Comparison of ENCODE assay signal across 19 cellular contexts in genomic region chr1:220278991-220279390, GRCh38.
"Had no signal": no experiment of that assay in that cellular context is flagged by ENCODE, and none has a peak within 500 bp of the region (broad histone marks: within the 10 kb centered on the region; RNA-seq: fewer than 3 reads in every experiment).

No MANE protein-coding gene starts in this region.

- H3K36me3 ChIP-seq: right atrium auricular region, tibial nerve had no signal

- H3K9me3 Mint-ChIP-seq: activated B cell treated with CpG ODN at 0.5 μM for 24 hours; activated CD8-positive, alpha-beta T cell treated with anti-CD3 and anti-CD28 coated beads for 36 hours; activated T-cell treated with anti-CD3 and anti-CD28 coated beads, Interleukin-2, amount 50 U/mL, for 72 hours; nephron had no signal

- H3K4me1 ChIP-seq: right atrium auricular region had no signal

- H3K4me1 Mint-ChIP-seq: activated B cell treated with CpG ODN at 0.5 μM for 24 hours, nephron had no signal

- H3K27ac Mint-ChIP-seq: activated B cell treated with CpG ODN at 0.5 μM for 24 hours; activated CD8-positive, alpha-beta T cell treated with anti-CD3 and anti-CD28 coated beads for 36 hours; activated naive CD8-positive, alpha-beta T cell; activated T-cell treated with anti-CD3 and anti-CD28 coated beads, Interleukin-2, amount 50 U/mL, for 72 hours; nephron had no signal

- ATAC-seq: activated CD8-positive, alpha-beta T cell treated with anti-CD3 and anti-CD28 coated beads for 36 hours; activated T-cell treated with anti-CD3 and anti-CD28 coated beads, Interleukin-2, amount 50 U/mL, for 72 hours had no signal

- H3K4me3 ChIP-seq: dorsolateral prefrontal cortex, right atrium auricular region, tibial nerve had no signal

- H3K27me3 ChIP-seq: right atrium auricular region, tibial nerve had no signal

- H3K36me3 Mint-ChIP-seq: activated naive CD8-positive, alpha-beta T cell had no signal

- H3K27ac ChIP-seq: dorsolateral prefrontal cortex, right atrium auricular region, tibial nerve had no signal

- H3K9me3 ChIP-seq: right atrium auricular region, tibial nerve had no signal

- DNase-seq: activated B cell treated with CpG ODN at 0.5 μM for 24 hours; activated CD4-positive, alpha-beta T cell treated with anti-CD3 and anti-CD28 coated beads for 48 hours; activated CD8-positive, alpha-beta memory T cell treated with anti-CD3 and anti-CD28 coated beads, Interleukin-2, amount 50 U/mL, for 4 hours; activated CD8-positive, alpha-beta T cell treated with anti-CD3 and anti-CD28 coated beads for 36 hours; activated gamma-delta T cell; activated T-cell treated with anti-CD3 and anti-CD28 coated beads, Interleukin-2, amount 50 U/mL, for 72 hours; amygdala; dorsolateral prefrontal cortex; erythroblast; hypothalamus; nucleus accumbens; small intestine; stimulated activated CD4-positive, alpha-beta T cell treated with anti-CD3 and anti-CD28 coated beads, Interleukin-4, amount 100 ng/mL, for 24 hours; stimulated activated naive CD4-positive, alpha-beta T cell; T-helper 2 cell had no signal

- H3K27me3 Mint-ChIP-seq: activated naive CD8-positive, alpha-beta T cell had no signal

- H3K4me3 Mint-ChIP-seq: activated B cell treated with CpG ODN at 0.5 μM for 24 hours; activated CD8-positive, alpha-beta T cell treated with anti-CD3 and anti-CD28 coated beads for 36 hours; activated naive CD8-positive, alpha-beta T cell; activated T-cell treated with anti-CD3 and anti-CD28 coated beads, Interleukin-2, amount 50 U/mL, for 72 hours; nephron had no signal
